In the genomic region with DNA sequence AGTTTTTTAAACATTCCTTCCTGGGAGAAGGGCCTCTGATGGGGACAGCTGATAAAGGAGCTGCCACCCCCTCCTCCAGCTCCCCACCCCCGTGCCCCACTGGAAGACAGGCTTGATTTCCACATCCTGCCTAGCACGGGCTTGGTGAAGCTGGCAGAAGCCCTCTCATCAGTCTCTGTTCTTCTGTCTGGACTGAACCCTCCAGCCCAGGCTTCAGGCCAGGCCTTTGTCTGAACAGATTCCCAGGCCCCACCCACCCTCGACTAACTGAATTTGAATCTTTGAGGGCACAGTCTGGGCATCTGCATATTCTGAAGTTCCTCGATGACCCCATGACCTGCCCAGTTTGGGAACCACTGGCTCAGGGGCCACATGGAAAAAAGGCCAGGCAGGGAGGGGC, we compare ENCODE assay signal across 20 cellular contexts.
DNase-seq lines count a peak whose midpoint lies in the region; ATAC-seq and TF ChIP-seq lines count a peak whose summit lies in the region.
"Had no signal": no experiment of that assay in that cellular context is flagged by ENCODE, and none has a peak within 500 bp of the region (broad histone marks: within the 10 kb centered on the region; RNA-seq: fewer than 3 reads in every experiment).

No MANE protein-coding gene starts in this region.

- H3K36me3 ChIP-seq in body of pancreas (replicated peaks in 1 of 2; ENCODE audit: insufficient read depth in 1 of 2, low read depth in 2 of 2) (no peaks in the 10 kb centered on the region), trophoblast cell (ENCODE audit: control insufficient read depth in 1 of 2, insufficient read depth in 2 of 2, low read length in 2 of 2) (no peaks in the 10 kb centered on the region)
- H3K36me3 ChIP-seq: esophagus muscularis mucosa had no signal

- no peaks in the 10 kb centered on the region for H3K27me3 ChIP-seq in body of pancreas
- no peaks in the 10 kb centered on the region for H3K27me3 ChIP-seq in trophoblast cell (ENCODE audit: insufficient read depth, low read length)
- H3K27me3 ChIP-seq: dorsolateral prefrontal cortex, esophagus muscularis mucosa had no signal

- peak overlapping the region; percentile 7 for H3K14ac ChIP-seq in trophoblast cell (ENCODE audit: low read length)

- no peaks in the 10 kb centered on the region for H3K79me2 ChIP-seq in trophoblast cell (ENCODE audit: control insufficient read depth, insufficient read depth, low read length, poor library complexity)

- H3K4me1 ChIP-seq in body of pancreas (peaks cover 82% of the 10 kb centered on the region), trophoblast cell (ENCODE audit: control insufficient read depth in 1 of 2, insufficient read depth in 2 of 2, low read length in 2 of 2) (peaks cover 21 to 24% of the 10 kb centered on the region in 2 experiments)

- H3K23ac ChIP-seq in trophoblast cell (ENCODE audit: low read length): no peak overlapping the region

- no peaks in the 10 kb centered on the region for H3K9me3 ChIP-seq in body of pancreas
- no peaks in the 10 kb centered on the region for H3K9me3 ChIP-seq in trophoblast cell (ENCODE audit: insufficient read depth, low read depth, low read length)
- H3K9me3 ChIP-seq: esophagus muscularis mucosa had no signal

- DNase-seq in Calu3 (no peak), body of pancreas (peak in 1 of 4 donors; percentile 45), left lobe of liver (ENCODE audit: low spot score) (peak; percentile 87), trophoblast cell (no peak), mesothelial cell of epicardium (ENCODE audit: low spot score in 2 of 2, unreplicated experiment in 2 of 2) (no peak), NCI-H2107 treated with DMSO at 0.1 percent for 48 hours (lab: John Stamatoyannopoulos, UW; ENCODE audit: unreplicated experiment) (no peak), NOMO-1 (lab: John Stamatoyannopoulos, UW; ENCODE audit: unreplicated experiment in 2 of 2) (no peak)
- DNase-seq in stimulated activated naive CD8-positive, alpha-beta T cell treated with anti-CD3 and anti-CD28 coated beads, Interleukin-15, Interleukin-2, amounts not matched to agents 100 U/mL and 50 U/mL, for 24 hours: no peak
- DNase-seq: activated CD4-positive, alpha-beta T cell treated with anti-CD3 and anti-CD28 coated beads for 48 hours; activated CD8-positive, alpha-beta memory T cell treated with anti-CD3 and anti-CD28 coated beads, Interleukin-2, amount 50 U/mL, for 4 hours; activated naive CD4-positive, alpha-beta T cell; dorsolateral prefrontal cortex; GF-D8; H7; naive thymus-derived CD8-positive, alpha-beta T cell; NCI-H1436 treated with DMSO at 0.1 percent for 48 hours; SIG-M5; T-helper 9 cell had no signal

- no peak overlapping the region for H2BK5ac ChIP-seq in trophoblast cell (ENCODE audit: low read depth, low read length, poor library complexity)

- no peak overlapping the region for H3K4me2 ChIP-seq in trophoblast cell (ENCODE audit: low read length)

- intact Hi-C loops in Calu3 (cut with micrococcal nuclease; ENCODE audit: unreplicated experiment): no loop called here
- intact Hi-C loops in body of pancreas (cut with DNase I): no loop called here

- H3K27ac Mint-ChIP-seq in Calu3 (ENCODE audit: unreplicated experiment) (peak overlapping the region; percentile 66), mesothelial cell of epicardium (no peak overlapping the region)

- TF ChIP-seq CTCF in Calu3 (IDR thresholded peaks at IDR 0.05; ENCODE audit: unreplicated experiment): no peak
- TF ChIP-seq CTCF in body of pancreas (IDR thresholded peaks at IDR 0.05): no peak
- no peak for TF ChIP-seq CTCF in mesothelial cell of epicardium (IDR thresholded peaks at IDR 0.05; ENCODE audit: unreplicated experiment)

- peak overlapping the region; percentile 37 to 83 (median 78) for H3K27ac ChIP-seq in body of pancreas
- H3K27ac ChIP-seq in trophoblast cell (ENCODE audit: low read depth, low read length): no peak overlapping the region
- H3K27ac ChIP-seq: dorsolateral prefrontal cortex had no signal

- H2BK12ac ChIP-seq in trophoblast cell (ENCODE audit: low read length): peak overlapping the region; percentile 68

- H4K91ac ChIP-seq in trophoblast cell (ENCODE audit: low read depth, low read length): peak overlapping the region; percentile 70

- 27 to 44% methylated on average over 3 to 4 of the region's 4 CpGs for WGBS in body of pancreas, 2 donors
- WGBS in trophoblast cell (ENCODE audit: extremely low coverage, insufficient coverage, insufficient read length): no CpG with 5 or more reads among the region's 4 CpGs

- H4K8ac ChIP-seq in trophoblast cell (ENCODE audit: low read depth, low read length): peak overlapping the region; percentile 13

- no peak for TF ChIP-seq POLR2A in body of pancreas (IDR thresholded peaks at IDR 0.05)

- CTCF ChIA-PET in Calu3 (lab: Charles Lee): interaction anchor here (1.5 kb wide), 1 partner anchor 356 kb away, joined by 8 read pairs; no protein-coding TSS in a partner anchor

- no peak overlapping the region for H3K18ac ChIP-seq in trophoblast cell (ENCODE audit: low read length)

- H2BK120ac ChIP-seq in trophoblast cell (ENCODE audit: insufficient read depth, low read length, poor library complexity): no peak overlapping the region

- H3K4ac ChIP-seq in trophoblast cell (ENCODE audit: low read depth, low read length): no peak overlapping the region

- no peak overlapping the region for H3K4me3 ChIP-seq in body of pancreas
- no peak overlapping the region for H3K4me3 ChIP-seq in trophoblast cell (ENCODE audit: low read depth, low read length)
- H3K4me3 ChIP-seq: dorsolateral prefrontal cortex, esophagus muscularis mucosa had no signal

- no peak overlapping the region for H3K9ac ChIP-seq in trophoblast cell (ENCODE audit: low read length)

- H3K4me1 Mint-ChIP-seq in Calu3 (ENCODE audit: low read depth, unreplicated experiment) (peaks cover 68% of the 10 kb centered on the region), mesothelial cell of epicardium (peaks cover 38% of the 10 kb centered on the region)

- H3K27me3 Mint-ChIP-seq in Calu3 (ENCODE audit: unreplicated experiment) (no peaks in the 10 kb centered on the region), mesothelial cell of epicardium (ENCODE audit: low read depth) (no peaks in the 10 kb centered on the region)
- H3K27me3 Mint-ChIP-seq: naive thymus-derived CD8-positive, alpha-beta T cell had no signal

- H3K36me3 Mint-ChIP-seq in Calu3 (ENCODE audit: insufficient read depth, unreplicated experiment) (peaks cover 5% of the 10 kb centered on the region), mesothelial cell of epicardium (no peaks in the 10 kb centered on the region)
- H3K36me3 Mint-ChIP-seq: brain; naive thymus-derived CD8-positive, alpha-beta T cell had no signal

- H3K79me1 ChIP-seq in trophoblast cell (ENCODE audit: low read length): peaks cover 14% of the 10 kb centered on the region

- H3K9me3 Mint-ChIP-seq in Calu3 (ENCODE audit: low read depth, unreplicated experiment): no peaks in the 10 kb centered on the region
- H3K9me3 Mint-ChIP-seq in mesothelial cell of epicardium: no peaks in the 10 kb centered on the region
- H3K9me3 Mint-ChIP-seq: brain; naive thymus-derived CD8-positive, alpha-beta T cell had no signal

- H2AFZ ChIP-seq in trophoblast cell (ENCODE audit: insufficient read depth, low read length, poor library complexity): no peak overlapping the region

- ATAC-seq in body of pancreas (peak; percentile 19), left lobe of liver (peak; percentile 56)
- ATAC-seq in stimulated activated naive CD8-positive, alpha-beta T cell treated with anti-CD3 and anti-CD28 coated beads, Interleukin-15, Interleukin-2, amounts not matched to agents 100 U/mL and 50 U/mL, for 24 hours: no peak
- ATAC-seq: naive thymus-derived CD8-positive, alpha-beta T cell had no signal

- H4K12ac ChIP-seq in trophoblast cell (ENCODE audit: low read depth, low read length): no peak overlapping the region

- no peak overlapping the region for H3K4me3 Mint-ChIP-seq in Calu3 (ENCODE audit: low read depth, unreplicated experiment)
- H3K4me3 Mint-ChIP-seq in mesothelial cell of epicardium: no peak overlapping the region
- H3K4me3 Mint-ChIP-seq: brain; naive thymus-derived CD8-positive, alpha-beta T cell had no signal

- BruUV-seq in Calu3 (replicated peaks; lab: Mats Ljungman, UMichigan): no TSS peak

- H2AK5ac ChIP-seq in trophoblast cell (ENCODE audit: low read length): peak overlapping the region; percentile 39
